In the genomic region with DNA sequence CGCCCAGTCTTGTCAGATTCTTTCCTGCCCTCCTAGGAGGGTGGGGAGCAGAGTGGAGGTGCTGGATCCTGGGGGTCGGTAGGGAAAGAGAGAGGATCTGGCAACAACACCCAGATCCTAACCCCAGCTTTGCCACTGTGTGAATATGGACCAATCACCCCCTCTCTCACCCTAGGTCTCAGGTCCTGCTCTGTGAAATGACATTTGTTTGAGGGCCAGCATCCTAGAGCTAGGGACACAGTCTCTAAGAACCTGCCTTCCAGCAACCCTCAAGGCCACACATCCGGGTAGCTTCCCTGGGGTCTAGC, we compare ENCODE assay signal across 15 cellular contexts. TPM values are rescaled to one million over a fixed set of nuclear protein-coding genes. Genes with fewer than 3 reads are reported as not detected.
DNase-seq lines count a peak whose midpoint lies in the region; TF ChIP-seq lines count a peak whose summit lies in the region.
"Had no signal": no experiment of that assay in that cellular context is flagged by ENCODE, and none has a peak within 500 bp of the region (broad histone marks: within the 10 kb centered on the region; RNA-seq: fewer than 3 reads in every experiment).

No MANE protein-coding gene starts in this region.

- BruUV-seq in PC-9 (replicated peaks; lab: Mats Ljungman, UMichigan), result no TSS peak

- no peaks in the 10 kb centered on the region for H3K79me2 ChIP-seq in PC-9 (ENCODE audit: low read depth)

- peak overlapping the region; percentile 32 for H3K27ac Mint-ChIP-seq in mesothelial cell of epicardium

- POLR2A ChIA-PET in PC-9 (lab: Charles Lee; ENCODE audit: unreplicated experiment), result interaction anchor here (0.6 kb wide), 1 partner anchor 52 kb away, joined by 3 read pairs; no protein-coding TSS in a partner anchor

- no peaks in the 10 kb centered on the region for H3K9me2 ChIP-seq in PC-9 (ENCODE audit: insufficient read depth)

- H3K27me3 ChIP-seq in transverse colon, result no peaks in the 10 kb centered on the region
- H3K27me3 ChIP-seq in PC-9 (ENCODE audit: insufficient read depth, low read depth), result no peaks in the 10 kb centered on the region
- H3K27me3 ChIP-seq: adrenal gland had no signal

- intact Hi-C loops in transverse colon (cut with DNase I; ENCODE audit: low total_unique reads), result no loop called here
- intact Hi-C loops in PC-9 (cut with micrococcal nuclease; ENCODE audit: unreplicated experiment), result no loop called here

- no peaks in the 10 kb centered on the region for H3K9me3 Mint-ChIP-seq in mesothelial cell of epicardium
- H3K9me3 Mint-ChIP-seq: CD8-positive, alpha-beta memory T cell had no signal

- H3K36me3 Mint-ChIP-seq in mesothelial cell of epicardium, result no peaks in the 10 kb centered on the region
- H3K36me3 Mint-ChIP-seq: CD8-positive, alpha-beta memory T cell had no signal

- no peaks in the 10 kb centered on the region for H4K20me1 ChIP-seq in PC-9 (ENCODE audit: insufficient read depth)

- TF ChIP-seq CTCF in coronary artery (IDR thresholded peaks at IDR 0.05) (no peak), mesothelial cell of epicardium (IDR thresholded peaks at IDR 0.05; ENCODE audit: unreplicated experiment) (no peak), transverse colon (IDR thresholded peaks at IDR 0.05) (no peak), PC-9 (conservative IDR thresholded peaks at IDR 0.05) (no peak)

- in situ Hi-C loops in transverse colon (cut with MboI; ENCODE audit: low pct_ligation_motif_present in 1 of 4, low pct_unique_long_range_greater_than_20kb in 1 of 4, low sequenced_read_pairs in 3 of 4), result no loop called here

- no peak overlapping the region for H3K4me3 Mint-ChIP-seq in mesothelial cell of epicardium
- H3K4me3 Mint-ChIP-seq: CD8-positive, alpha-beta memory T cell had no signal

- H3K4me1 ChIP-seq in transverse colon (peaks cover 0 to 18% (median 6%) of the 10 kb centered on the region in 4 donors), PC-9 (replicated peaks; ENCODE audit: insufficient read depth) (peaks cover 18% of the 10 kb centered on the region)

- peaks cover 23% of the 10 kb centered on the region for H3F3A ChIP-seq in PC-9 (ENCODE audit: insufficient read depth, low read depth)

- TF ChIP-seq EP300 in transverse colon (IDR thresholded peaks at IDR 0.05; ENCODE audit: low read depth), result no peak

- H3K4me2 ChIP-seq in PC-9, result no peak overlapping the region

- H3K27ac ChIP-seq in coronary artery, result peak overlapping the region in 1 of 2 donors; percentile 68
- peak overlapping the region; percentile 32 to 39 (median 36) for H3K27ac ChIP-seq in transverse colon
- no peak overlapping the region for H3K27ac ChIP-seq in PC-9
- H3K27ac ChIP-seq: neutrophil had no signal

- CTCF ChIA-PET in PC-9 (lab: Charles Lee), result interaction anchor here (0.5 kb wide), 1 partner anchor 195 kb away, joined by 3 read pairs; no protein-coding TSS in a partner anchor

- H3K4me1 Mint-ChIP-seq in mesothelial cell of epicardium, result peaks cover 27% of the 10 kb centered on the region
- H3K4me1 Mint-ChIP-seq: CD8-positive, alpha-beta memory T cell had no signal

- TF ChIP-seq POLR2A in transverse colon (IDR thresholded peaks at IDR 0.05), result no peak

- no peak overlapping the region for H2AFZ ChIP-seq in PC-9

- peaks cover 7% of the 10 kb centered on the region for H3K27me3 Mint-ChIP-seq in mesothelial cell of epicardium (ENCODE audit: low read depth)

- peak; percentile 40 for DNase-seq in activated CD8-positive, alpha-beta memory T cell treated with anti-CD3 and anti-CD28 coated beads, Interleukin-2, amount 50 U/mL, for 48 hours
- DNase-seq in activated CD8-positive, alpha-beta memory T cell treated with anti-CD3 and anti-CD28 coated beads for 24 hours, result no peak
- DNase-seq in coronary artery (ENCODE audit: low spot score), result peak; percentile 67
- DNase-seq in mesothelial cell of epicardium (ENCODE audit: low spot score in 2 of 2, unreplicated experiment in 2 of 2), result no peak
- DNase-seq in transverse colon, result peak; percentile 4
- DNase-seq in COLO829 (ENCODE audit: low spot score), result no peak
- DNase-seq in PC-9, result no peak
- no peak for DNase-seq in NCI-H1105 treated with DMSO at 0.1 percent for 48 hours (lab: John Stamatoyannopoulos, UW)
- DNase-seq: 8988T; activated CD4-positive, alpha-beta T cell treated with anti-CD3 and anti-CD28 coated beads for 4 hours; CD8-positive, alpha-beta memory T cell; NCI-H2029; NCI-H526 had no signal

- 40 to 70% methylated on average over 1 to 3 of the region's 3 CpGs for WGBS in transverse colon (ENCODE audit: low coverage in 1 of 2), 2 donors

- no peak overlapping the region for H3K4me3 ChIP-seq in coronary artery
- H3K4me3 ChIP-seq in transverse colon, result no peak overlapping the region
- no peak overlapping the region for H3K4me3 ChIP-seq in PC-9
- H3K4me3 ChIP-seq: adrenal gland had no signal

- H3K9me3 ChIP-seq in transverse colon (no peaks in the 10 kb centered on the region), PC-9 (ENCODE audit: insufficient read depth, low read depth) (no peaks in the 10 kb centered on the region)
- H3K9me3 ChIP-seq: adrenal gland, neutrophil had no signal

- no peaks in the 10 kb centered on the region for H3K36me3 ChIP-seq in transverse colon
- H3K36me3 ChIP-seq in PC-9 (ENCODE audit: low read depth), result no peaks in the 10 kb centered on the region
- H3K36me3 ChIP-seq: adrenal gland, neutrophil had no signal

RNA-seq across cellular contexts. Expression of a gene that starts 28.4 kb away (rescaled TPM):
- total RNA-seq in mesothelial cell of epicardium (8.9 to 9.9 TPM (median 9.8 TPM) in 3 replicates), transverse colon (10 to 100 TPM; 13.0 to 33.7 (median 18.7) TPM), PC-9 (2021) (58.3 and 72.4 TPM in 2 replicates)

Comparison
In these comparisons a context has a peak if more than half of its experiments do, and no peak if none do; other contexts are left out.
1. DNase-seq: peak in activated CD8-positive, alpha-beta memory T cell treated with anti-CD3 and anti-CD28 coated beads, Interleukin-2, amount 50 U/mL, for 48 hours (single experiment), coronary artery (single experiment) and transverse colon (single experiment); none in activated CD8-positive, alpha-beta memory T cell treated with anti-CD3 and anti-CD28 coated beads for 24 hours (single experiment), mesothelial cell of epicardium (0 of 2), COLO829 (single experiment), PC-9 (0 of 2) and NCI-H1105 treated with DMSO at 0.1 percent for 48 hours (single experiment).